In the genomic region with DNA sequence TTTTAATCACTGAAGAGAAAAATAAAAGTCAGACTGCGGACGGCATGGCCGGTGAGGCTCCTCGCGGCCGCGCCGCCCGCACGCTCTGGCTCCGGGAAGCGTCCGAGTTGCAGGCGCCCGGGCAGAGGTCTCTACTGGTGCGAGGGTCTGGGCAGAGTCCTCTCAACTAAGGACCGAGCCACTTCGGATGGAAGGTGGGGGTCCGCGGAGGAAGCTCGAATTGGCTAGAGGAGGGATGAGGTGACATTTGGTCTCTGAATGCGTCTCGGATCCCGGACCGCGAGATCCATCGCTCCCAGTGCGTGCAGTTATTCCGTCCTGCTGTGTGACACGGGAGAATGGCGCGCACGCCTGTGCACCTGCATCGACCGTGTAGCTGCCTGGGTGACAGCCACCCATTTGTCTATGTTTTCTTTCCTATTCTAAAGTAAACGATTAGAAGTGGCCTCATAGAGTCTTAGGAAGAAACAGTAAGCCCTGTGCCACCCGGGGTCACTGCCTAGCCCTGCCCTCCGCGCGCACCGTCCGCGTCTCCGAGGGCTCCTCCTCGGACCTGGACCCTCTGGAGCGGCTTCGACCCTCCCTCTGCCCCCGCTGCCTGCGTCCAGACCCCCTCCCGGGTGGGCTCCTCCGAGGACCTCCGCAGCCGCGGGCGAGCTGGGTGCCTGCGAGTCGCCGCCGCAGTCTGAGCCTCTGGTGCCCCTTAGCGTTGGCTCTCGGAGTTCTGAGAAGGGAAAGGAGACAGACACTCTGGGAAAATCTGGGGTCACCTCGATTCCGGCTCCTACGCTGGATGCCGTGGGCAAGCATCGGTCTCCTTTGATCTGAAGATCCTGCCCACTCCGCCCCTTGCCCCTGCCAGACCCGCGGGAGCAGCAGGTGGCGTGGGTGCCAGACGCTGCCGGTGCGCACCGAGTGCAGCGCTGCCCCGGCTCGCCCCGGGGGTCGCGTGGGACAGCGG, we compare ENCODE assay signal across 8 cellular contexts.
DNase-seq lines count a peak whose midpoint lies in the region; ATAC-seq lines count a peak whose summit lies in the region.

No MANE protein-coding gene starts in this region.

- H3K36me3 ChIP-seq in rectal smooth muscle tissue (ENCODE audit: control insufficient read depth, insufficient read depth, low read length): no peaks in the 10 kb centered on the region

- intact Hi-C loops in head of caudate nucleus (cut with DNase I): no loop called here

- no peaks in the 10 kb centered on the region for H3K4me1 ChIP-seq in rectal smooth muscle tissue (ENCODE audit: control insufficient read depth, insufficient read depth, low read length)

- peak; percentile 23 for DNase-seq in DMS153 treated with DMSO at 0.1 percent for 48 hours (lab: John Stamatoyannopoulos, UW; ENCODE audit: unreplicated experiment)
- peak; percentile 91 to 95 (median 95) for DNase-seq in NCI-H1417 (lab: John Stamatoyannopoulos, UW)
- DNase-seq in activated CD8-positive, alpha-beta memory T cell treated with anti-CD3 and anti-CD28 coated beads, Interleukin-2, amount 50 U/mL, for 48 hours: peak; percentile 51
- peak in 41 of 42 donors; percentile 32 to 84 (median 65) for DNase-seq in head of caudate nucleus
- no peak for DNase-seq in NOMO-1 treated with DMSO at 0.1 percent for 48 hours (lab: John Stamatoyannopoulos, UW; ENCODE audit: unreplicated experiment)

- H3K4me3 ChIP-seq in rectal smooth muscle tissue (ENCODE audit: low read length): peak overlapping the region; percentile 48

- H3K9ac ChIP-seq in rectal smooth muscle tissue (ENCODE audit: low read length): no peak overlapping the region

- H3K27ac ChIP-seq in rectal smooth muscle tissue (ENCODE audit: low read depth, low read length): no peak overlapping the region

- ATAC-seq in HG03520 (IDR thresholded peaks at IDR 0.05; ENCODE audit: unreplicated experiment) (no peak), GM19324 (IDR thresholded peaks at IDR 0.05; ENCODE audit: low FRiP score, unreplicated experiment) (no peak)

- H3K27me3 ChIP-seq in rectal smooth muscle tissue (ENCODE audit: control insufficient read depth, insufficient read depth, low read length): peaks cover 6% of the 10 kb centered on the region
